2 cellular contexts compared by ENCODE assay signal in genomic region chr4:94214703-94215360, GRCh38.
TF ChIP-seq lines count a peak whose summit lies in the region.

No MANE protein-coding gene starts in this region.

TF ChIP-seq in GM12878, 131 proteins besides CTCF, POLR2A, EP300 and RAD21 (continued from another document and continues in another):
- peak; percentile 71 for TF ChIP-seq SKIL (IDR thresholded peaks at IDR 0.05; ENCODE audit: low read depth, poor library complexity, severe bottlenecking)
- TF ChIP-seq, protein P1, sequence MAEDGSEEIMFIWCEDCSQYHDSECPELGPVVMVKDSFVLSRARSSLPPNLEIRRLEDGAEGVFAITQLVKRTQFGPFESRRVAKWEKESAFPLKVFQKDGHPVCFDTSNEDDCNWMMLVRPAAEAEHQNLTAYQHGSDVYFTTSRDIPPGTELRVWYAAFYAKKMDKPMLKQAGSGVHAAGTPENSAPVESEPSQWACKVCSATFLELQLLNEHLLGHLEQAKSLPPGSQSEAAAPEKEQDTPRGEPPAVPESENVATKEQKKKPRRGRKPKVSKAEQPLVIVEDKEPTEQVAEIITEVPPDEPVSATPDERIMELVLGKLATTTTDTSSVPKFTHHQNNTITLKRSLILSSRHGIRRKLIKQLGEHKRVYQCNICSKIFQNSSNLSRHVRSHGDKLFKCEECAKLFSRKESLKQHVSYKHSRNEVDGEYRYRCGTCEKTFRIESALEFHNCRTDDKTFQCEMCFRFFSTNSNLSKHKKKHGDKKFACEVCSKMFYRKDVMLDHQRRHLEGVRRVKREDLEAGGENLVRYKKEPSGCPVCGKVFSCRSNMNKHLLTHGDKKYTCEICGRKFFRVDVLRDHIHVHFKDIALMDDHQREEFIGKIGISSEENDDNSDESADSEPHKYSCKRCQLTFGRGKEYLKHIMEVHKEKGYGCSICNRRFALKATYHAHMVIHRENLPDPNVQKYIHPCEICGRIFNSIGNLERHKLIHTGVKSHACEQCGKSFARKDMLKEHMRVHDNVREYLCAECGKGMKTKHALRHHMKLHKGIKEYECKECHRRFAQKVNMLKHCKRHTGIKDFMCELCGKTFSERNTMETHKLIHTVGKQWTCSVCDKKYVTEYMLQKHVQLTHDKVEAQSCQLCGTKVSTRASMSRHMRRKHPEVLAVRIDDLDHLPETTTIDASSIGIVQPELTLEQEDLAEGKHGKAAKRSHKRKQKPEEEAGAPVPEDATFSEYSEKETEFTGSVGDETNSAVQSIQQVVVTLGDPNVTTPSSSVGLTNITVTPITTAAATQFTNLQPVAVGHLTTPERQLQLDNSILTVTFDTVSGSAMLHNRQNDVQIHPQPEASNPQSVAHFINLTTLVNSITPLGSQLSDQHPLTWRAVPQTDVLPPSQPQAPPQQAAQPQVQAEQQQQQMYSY (CRISPR knock-in tag; IDR thresholded peaks at IDR 0.05): no peak
- no peak for TF ChIP-seq SMAD1 (IDR thresholded peaks at IDR 0.05; ENCODE audit: low read depth, partially characterized antibody)
- no peak for TF ChIP-seq ZZZ3 (IDR thresholded peaks at IDR 0.05; ENCODE audit: control insufficient read depth, insufficient read length, low read depth)
- peak in 1 of 2 experiments; percentile 66; a peak in 1 of 4 replicates for TF ChIP-seq CEBPB (IDR thresholded peaks at IDR 0.05; ENCODE audit: borderline replicate concordance in 1 of 2, low read depth in 2 of 2, low read length in 2 of 2)
- no peak for TF ChIP-seq GATAD2B (conservative IDR thresholded peaks at IDR 0.05; ENCODE audit: low read depth)
- no peak for TF ChIP-seq CBFB (IDR thresholded peaks at IDR 0.05; ENCODE audit: low read depth)
- TF ChIP-seq ZNF274 (IDR thresholded peaks at IDR 0.05; ENCODE audit: insufficient read depth, insufficient read length): no peak
- TF ChIP-seq, protein P2, sequence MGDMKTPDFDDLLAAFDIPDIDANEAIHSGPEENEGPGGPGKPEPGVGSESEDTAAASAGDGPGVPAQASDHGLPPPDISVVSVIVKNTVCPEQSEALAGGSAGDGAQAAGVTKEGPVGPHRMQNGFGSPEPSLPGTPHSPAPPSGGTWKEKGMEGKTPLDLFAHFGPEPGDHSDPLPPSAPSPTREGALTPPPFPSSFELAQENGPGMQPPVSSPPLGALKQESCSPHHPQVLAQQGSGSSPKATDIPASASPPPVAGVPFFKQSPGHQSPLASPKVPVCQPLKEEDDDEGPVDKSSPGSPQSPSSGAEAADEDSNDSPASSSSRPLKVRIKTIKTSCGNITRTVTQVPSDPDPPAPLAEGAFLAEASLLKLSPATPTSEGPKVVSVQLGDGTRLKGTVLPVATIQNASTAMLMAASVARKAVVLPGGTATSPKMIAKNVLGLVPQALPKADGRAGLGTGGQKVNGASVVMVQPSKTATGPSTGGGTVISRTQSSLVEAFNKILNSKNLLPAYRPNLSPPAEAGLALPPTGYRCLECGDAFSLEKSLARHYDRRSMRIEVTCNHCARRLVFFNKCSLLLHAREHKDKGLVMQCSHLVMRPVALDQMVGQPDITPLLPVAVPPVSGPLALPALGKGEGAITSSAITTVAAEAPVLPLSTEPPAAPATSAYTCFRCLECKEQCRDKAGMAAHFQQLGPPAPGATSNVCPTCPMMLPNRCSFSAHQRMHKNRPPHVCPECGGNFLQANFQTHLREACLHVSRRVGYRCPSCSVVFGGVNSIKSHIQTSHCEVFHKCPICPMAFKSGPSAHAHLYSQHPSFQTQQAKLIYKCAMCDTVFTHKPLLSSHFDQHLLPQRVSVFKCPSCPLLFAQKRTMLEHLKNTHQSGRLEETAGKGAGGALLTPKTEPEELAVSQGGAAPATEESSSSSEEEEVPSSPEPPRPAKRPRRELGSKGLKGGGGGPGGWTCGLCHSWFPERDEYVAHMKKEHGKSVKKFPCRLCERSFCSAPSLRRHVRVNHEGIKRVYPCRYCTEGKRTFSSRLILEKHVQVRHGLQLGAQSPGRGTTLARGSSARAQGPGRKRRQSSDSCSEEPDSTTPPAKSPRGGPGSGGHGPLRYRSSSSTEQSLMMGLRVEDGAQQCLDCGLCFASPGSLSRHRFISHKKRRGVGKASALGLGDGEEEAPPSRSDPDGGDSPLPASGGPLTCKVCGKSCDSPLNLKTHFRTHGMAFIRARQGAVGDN (IDR thresholded peaks at IDR 0.05): no peak
- no peak for TF ChIP-seq NR2F1 (conservative IDR thresholded peaks at IDR 0.05)
- TF ChIP-seq MYC (IDR thresholded peaks at IDR 0.05; ENCODE audit: insufficient read depth, insufficient read length, insufficient replicate concordance, low read length, severe bottlenecking): no peak
- no peak for TF ChIP-seq MAX (IDR thresholded peaks at IDR 0.05; ENCODE audit: low read depth, low read length)
- no peak for TF ChIP-seq CBX3 (IDR thresholded peaks at IDR 0.05; ENCODE audit: borderline replicate concordance, low read depth)
- no peak for TF ChIP-seq CREB1 (IDR thresholded peaks at IDR 0.05; ENCODE audit: low read depth)
- TF ChIP-seq TBL1XR1 (IDR thresholded peaks at IDR 0.05; ENCODE audit: low read depth, low read length): no peak
- no peak for TF ChIP-seq POLR2AphosphoS5 (IDR thresholded peaks at IDR 0.05; ENCODE audit: low read length)
- no peak for TF ChIP-seq HCFC1 (IDR thresholded peaks at IDR 0.05; ENCODE audit: low read length)
- no peak for TF ChIP-seq BHLHE40 (IDR thresholded peaks at IDR 0.05; ENCODE audit: borderline replicate concordance in 1 of 2, low read depth in 2 of 2, low read length in 1 of 2)
- no peak for TF ChIP-seq NFXL1 (IDR thresholded peaks at IDR 0.05; ENCODE audit: borderline replicate concordance)
- no peak for TF ChIP-seq NR2C1 (IDR thresholded peaks at IDR 0.05)
- no peak for TF ChIP-seq HDGF (IDR thresholded peaks at IDR 0.05)
- TF ChIP-seq SIX5 (IDR thresholded peaks at IDR 0.05; ENCODE audit: low read depth, low read length, severe bottlenecking): no peak

TF ChIP-seq in SK-N-SH treated with all-trans-retinoic acid at 6 μM for 48 hours, 23 proteins besides CTCF, POLR2A, EP300 and RAD21 (continued from another document):
- TF ChIP-seq, protein P3, sequence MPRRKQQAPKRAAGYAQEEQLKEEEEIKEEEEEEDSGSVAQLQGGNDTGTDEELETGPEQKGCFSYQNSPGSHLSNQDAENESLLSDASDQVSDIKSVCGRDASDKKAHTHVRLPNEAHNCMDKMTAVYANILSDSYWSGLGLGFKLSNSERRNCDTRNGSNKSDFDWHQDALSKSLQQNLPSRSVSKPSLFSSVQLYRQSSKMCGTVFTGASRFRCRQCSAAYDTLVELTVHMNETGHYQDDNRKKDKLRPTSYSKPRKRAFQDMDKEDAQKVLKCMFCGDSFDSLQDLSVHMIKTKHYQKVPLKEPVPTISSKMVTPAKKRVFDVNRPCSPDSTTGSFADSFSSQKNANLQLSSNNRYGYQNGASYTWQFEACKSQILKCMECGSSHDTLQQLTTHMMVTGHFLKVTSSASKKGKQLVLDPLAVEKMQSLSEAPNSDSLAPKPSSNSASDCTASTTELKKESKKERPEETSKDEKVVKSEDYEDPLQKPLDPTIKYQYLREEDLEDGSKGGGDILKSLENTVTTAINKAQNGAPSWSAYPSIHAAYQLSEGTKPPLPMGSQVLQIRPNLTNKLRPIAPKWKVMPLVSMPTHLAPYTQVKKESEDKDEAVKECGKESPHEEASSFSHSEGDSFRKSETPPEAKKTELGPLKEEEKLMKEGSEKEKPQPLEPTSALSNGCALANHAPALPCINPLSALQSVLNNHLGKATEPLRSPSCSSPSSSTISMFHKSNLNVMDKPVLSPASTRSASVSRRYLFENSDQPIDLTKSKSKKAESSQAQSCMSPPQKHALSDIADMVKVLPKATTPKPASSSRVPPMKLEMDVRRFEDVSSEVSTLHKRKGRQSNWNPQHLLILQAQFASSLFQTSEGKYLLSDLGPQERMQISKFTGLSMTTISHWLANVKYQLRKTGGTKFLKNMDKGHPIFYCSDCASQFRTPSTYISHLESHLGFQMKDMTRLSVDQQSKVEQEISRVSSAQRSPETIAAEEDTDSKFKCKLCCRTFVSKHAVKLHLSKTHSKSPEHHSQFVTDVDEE (CRISPR knock-in tag; IDR thresholded peaks at IDR 0.05): no peak
- TF ChIP-seq GLIS3 (CRISPR knock-in tag; IDR thresholded peaks at IDR 0.05) (no peak), ZFP3 (CRISPR knock-in tag; IDR thresholded peaks at IDR 0.05) (no peak), ISL1 (CRISPR knock-in tag; IDR thresholded peaks at IDR 0.05) (no peak), TCF4 (CRISPR knock-in tag; IDR thresholded peaks at IDR 0.05; ENCODE audit: borderline replicate concordance) (no peak), PATZ1 (CRISPR knock-in tag; IDR thresholded peaks at IDR 0.05; ENCODE audit: borderline replicate concordance) (no peak), CSDC2 (CRISPR knock-in tag; IDR thresholded peaks at IDR 0.05) (no peak), ZNF8 (CRISPR knock-in tag; IDR thresholded peaks at IDR 0.05) (no peak), ZFP30 (CRISPR knock-in tag; IDR thresholded peaks at IDR 0.05) (no peak), CREB5 (CRISPR knock-in tag; IDR thresholded peaks at IDR 0.05; ENCODE audit: low read depth) (no peak), SNAI2 (CRISPR knock-in tag; IDR thresholded peaks at IDR 0.05) (no peak)
- TF ChIP-seq, protein P4, sequence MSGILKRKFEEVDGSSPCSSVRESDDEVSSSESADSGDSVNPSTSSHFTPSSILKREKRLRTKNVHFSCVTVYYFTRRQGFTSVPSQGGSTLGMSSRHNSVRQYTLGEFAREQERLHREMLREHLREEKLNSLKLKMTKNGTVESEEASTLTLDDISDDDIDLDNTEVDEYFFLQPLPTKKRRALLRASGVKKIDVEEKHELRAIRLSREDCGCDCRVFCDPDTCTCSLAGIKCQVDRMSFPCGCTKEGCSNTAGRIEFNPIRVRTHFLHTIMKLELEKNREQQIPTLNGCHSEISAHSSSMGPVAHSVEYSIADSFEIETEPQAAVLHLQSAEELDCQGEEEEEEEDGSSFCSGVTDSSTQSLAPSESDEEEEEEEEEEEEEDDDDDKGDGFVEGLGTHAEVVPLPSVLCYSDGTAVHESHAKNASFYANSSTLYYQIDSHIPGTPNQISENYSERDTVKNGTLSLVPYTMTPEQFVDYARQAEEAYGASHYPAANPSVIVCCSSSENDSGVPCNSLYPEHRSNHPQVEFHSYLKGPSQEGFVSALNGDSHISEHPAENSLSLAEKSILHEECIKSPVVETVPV (CRISPR knock-in tag; IDR thresholded peaks at IDR 0.05): no peak
